ENCODE assay signal across 8 cellular contexts in genomic region chr1:87327362-87328120, GRCh38. TPM values are rescaled to one million over a fixed set of nuclear protein-coding genes. Genes with fewer than 3 reads are reported as not detected.
A peak's percentile ranks its signal among the peaks of the same experiment; 100 is the strongest.
DNase-seq lines count a peak whose midpoint lies in the region; ATAC-seq, FAIRE-seq and TF ChIP-seq lines count a peak whose summit lies in the region.

No MANE protein-coding gene starts in this region.

- H3K9me3 ChIP-seq in kidney (ENCODE audit: control insufficient read depth in 1 of 2, low read length in 2 of 2) (no peaks in the 10 kb centered on the region), suprapubic skin (no peaks in the 10 kb centered on the region)

- peak overlapping the region; percentile 21 for H3K27ac Mint-ChIP-seq in T-helper 2 cell treated with Interferon-gamma antibody and Interleukin-4, amounts not matched to agents 5 μg/mL and 100 μg/mL, for 36 hours
- peak overlapping the region; percentile 97 for H3K27ac Mint-ChIP-seq in activated naive CD8-positive, alpha-beta T cell treated with anti-CD3 and anti-CD28 coated beads, Interleukin-2, amount 10 ng/mL, durations not matched to agents 7 days and 5 days

- H3K27me3 ChIP-seq in suprapubic skin = no peaks in the 10 kb centered on the region

- TF ChIP-seq CTCF in kidney (IDR thresholded peaks at IDR 0.05; ENCODE audit: borderline replicate concordance, extremely low read depth, insufficient read depth) (no peak), suprapubic skin (IDR thresholded peaks at IDR 0.05) (no peak)

- H3K4me1 ChIP-seq in kidney (ENCODE audit: control insufficient read depth in 1 of 2, insufficient read depth in 1 of 2, low read depth in 1 of 2, low read length in 2 of 2) (peaks cover 6 to 8% of the 10 kb centered on the region in 2 donors), suprapubic skin (peaks cover 29% of the 10 kb centered on the region)

- peaks cover 26% of the 10 kb centered on the region for H3K27me3 Mint-ChIP-seq in T-helper 2 cell treated with Interferon-gamma antibody and Interleukin-4, amounts not matched to agents 5 μg/mL and 100 μg/mL, for 36 hours (ENCODE audit: low read depth)
- peaks cover 8% of the 10 kb centered on the region for H3K27me3 Mint-ChIP-seq in activated naive CD8-positive, alpha-beta T cell treated with anti-CD3 and anti-CD28 coated beads, Interleukin-2, amount 10 ng/mL, durations not matched to agents 7 days and 5 days

- DNase-seq in T-helper 2 cell treated with Interferon-gamma antibody and Interleukin-4, amounts not matched to agents 5 μg/mL and 100 μg/mL, for 36 hours (ENCODE audit: low spot score) = no peak
- DNase-seq in T-helper 2 cell = no peak
- no peak for DNase-seq in activated naive CD8-positive, alpha-beta T cell treated with anti-CD3 and anti-CD28 coated beads, Interleukin-2, amount 10 ng/mL, durations not matched to agents 7 days and 5 days
- no peak for DNase-seq in kidney
- no peak for DNase-seq in suprapubic skin (ENCODE audit: low spot score in 2 of 2)
- DNase-seq in D341Med (ENCODE audit: low spot score) = no peak

- H3K4me3 Mint-ChIP-seq in T-helper 2 cell treated with Interferon-gamma antibody and Interleukin-4, amounts not matched to agents 5 μg/mL and 100 μg/mL, for 36 hours = peak overlapping the region; percentile 93
- peak overlapping the region; percentile 98 for H3K4me3 Mint-ChIP-seq in activated naive CD8-positive, alpha-beta T cell treated with anti-CD3 and anti-CD28 coated beads, Interleukin-2, amount 10 ng/mL, durations not matched to agents 7 days and 5 days

- no peaks in the 10 kb centered on the region for H3K9me3 Mint-ChIP-seq in T-helper 2 cell treated with Interferon-gamma antibody and Interleukin-4, amounts not matched to agents 5 μg/mL and 100 μg/mL, for 36 hours
- H3K9me3 Mint-ChIP-seq in activated naive CD8-positive, alpha-beta T cell treated with anti-CD3 and anti-CD28 coated beads, Interleukin-2, amount 10 ng/mL, durations not matched to agents 7 days and 5 days = no peaks in the 10 kb centered on the region

- POLR2A ChIA-PET in activated naive CD8-positive, alpha-beta T cell treated with anti-CD3 and anti-CD28 coated beads, Interleukin-2, amount 10 ng/mL, durations not matched to agents 7 days and 5 days (lab: Charles Lee) = interaction anchor here (0.9 to 1.6 kb wide), 10 partner anchors 12 to 938 kb away, joined by 3 to 6 read pairs (median 4); partner anchors contain the start of genes HS2ST1 and SELENOF

- peaks cover 9% of the 10 kb centered on the region for H3K36me3 Mint-ChIP-seq in T-helper 2 cell treated with Interferon-gamma antibody and Interleukin-4, amounts not matched to agents 5 μg/mL and 100 μg/mL, for 36 hours (ENCODE audit: low read depth)
- peaks cover 5% of the 10 kb centered on the region for H3K36me3 Mint-ChIP-seq in activated naive CD8-positive, alpha-beta T cell treated with anti-CD3 and anti-CD28 coated beads, Interleukin-2, amount 10 ng/mL, durations not matched to agents 7 days and 5 days

- ATAC-seq in activated naive CD8-positive, alpha-beta T cell treated with anti-CD3 and anti-CD28 coated beads, Interleukin-2, amount 10 ng/mL, durations not matched to agents 7 days and 5 days (ENCODE audit: low read depth) = no peak
- no peak for ATAC-seq in HG02759 (IDR thresholded peaks at IDR 0.05; ENCODE audit: unreplicated experiment)
- no peak for ATAC-seq in GM18498 (IDR thresholded peaks at IDR 0.05; ENCODE audit: unreplicated experiment)

- intact Hi-C loops in kidney (cut with DNase I) = no loop called here

- TF ChIP-seq EP300 in suprapubic skin (IDR thresholded peaks at IDR 0.05) = no peak

- H3K4me3 ChIP-seq in kidney (ENCODE audit: low read length in 2 of 2) (peak overlapping the region; percentile 71 to 82), suprapubic skin (peak overlapping the region; percentile 94)

- H3K27ac ChIP-seq in kidney (ENCODE audit: low read depth in 2 of 2, low read length in 2 of 2) = peak overlapping the region; percentile 83 to 91
- peak overlapping the region; percentile 97 for H3K27ac ChIP-seq in suprapubic skin

- H3K9ac ChIP-seq in kidney (ENCODE audit: low read length in 2 of 2) = peak overlapping the region; percentile 75 to 89

- 26% methylated on average over 9 of the region's 9 CpGs for WGBS in suprapubic skin

- H3K36me3 ChIP-seq in kidney (ENCODE audit: control insufficient read depth in 1 of 2, insufficient read depth in 2 of 2, low read length in 2 of 2) (no peaks in the 10 kb centered on the region), suprapubic skin (no peaks in the 10 kb centered on the region)

- peaks cover 25% of the 10 kb centered on the region for H3K4me1 Mint-ChIP-seq in T-helper 2 cell treated with Interferon-gamma antibody and Interleukin-4, amounts not matched to agents 5 μg/mL and 100 μg/mL, for 36 hours (ENCODE audit: low read depth)
- H3K4me1 Mint-ChIP-seq in activated naive CD8-positive, alpha-beta T cell treated with anti-CD3 and anti-CD28 coated beads, Interleukin-2, amount 10 ng/mL, durations not matched to agents 7 days and 5 days = peaks cover 23% of the 10 kb centered on the region

- no peak for FAIRE-seq in kidney (lab: Jason Lieb, UNC)

- TF ChIP-seq POLR2A in suprapubic skin (IDR thresholded peaks at IDR 0.05) = no peak

RNA-seq across cellular contexts. Expression of gene LMO4, which starts 1.1 kb away (rescaled TPM):
- total RNA-seq in activated naive CD8-positive, alpha-beta T cell treated with anti-CD3 and anti-CD28 coated beads, Interleukin-2, amount 10 ng/mL, durations not matched to agents 7 days and 5 days = 10 to 100 TPM; 35.7 to 43.1 TPM
- total RNA-seq in kidney = 56.2 TPM
- polyA plus RNA-seq in kidney (ENCODE audit: insufficient read depth, low read depth, low replicate concordance) = 39.1 TPM
- 10 to 100 TPM; 48.8 to 67.1 (median 52.2) TPM for total RNA-seq in suprapubic skin
